ENCODE assay signal across 12 cellular contexts in genomic region chr10:99433378-99434020, GRCh38. TPM values are rescaled to one million over a fixed set of nuclear protein-coding genes. Genes with fewer than 3 reads are reported as not detected.
A peak's percentile ranks its signal among the peaks of the same experiment; 100 is the strongest.
DNase-seq lines count a peak whose midpoint lies in the region; ATAC-seq and TF ChIP-seq lines count a peak whose summit lies in the region.
"Had no signal": no experiment of that assay in that cellular context is flagged by ENCODE, and none has a peak within 500 bp of the region (broad histone marks: within the 10 kb centered on the region; RNA-seq: fewer than 3 reads in every experiment).

No MANE protein-coding gene starts in this region.

- H3K9me2 ChIP-seq in neural cell (ENCODE audit: insufficient read depth, low read length), result no peaks in the 10 kb centered on the region

- intact Hi-C loops in ascending aorta (cut with DNase I), result loop anchor here (5.0 to 10.0 kb wide), 4 partner anchors 201 to 1296 kb away; partner anchors contain the start of genes ERLIN1 and HPS1

- H2AFZ ChIP-seq in neural cell (ENCODE audit: low read depth, low read length), result no peak overlapping the region

- no peak overlapping the region for H3K9ac ChIP-seq in neural cell (ENCODE audit: low read length)

- no peak overlapping the region for H3K4me2 ChIP-seq in neural cell (ENCODE audit: low read length)

- H3K36me3 ChIP-seq in neural cell (ENCODE audit: insufficient read depth, low read length), result no peaks in the 10 kb centered on the region
- peaks cover 0 to 4% of the 10 kb centered on the region in 2 donors for H3K36me3 ChIP-seq in ascending aorta

- H3K27ac ChIP-seq in neural cell (ENCODE audit: low read length) (no peak overlapping the region), ascending aorta (no peak overlapping the region)

- no peak for TF ChIP-seq EP300 in neural cell (conservative IDR thresholded peaks at IDR 0.05; ENCODE audit: poor library complexity, severe bottlenecking)

- H3F3A ChIP-seq in neural cell (ENCODE audit: insufficient read depth, low read length, poor library complexity, severe bottlenecking), result peaks cover 6% of the 10 kb centered on the region

- ATAC-seq in GM21529 (IDR thresholded peaks at IDR 0.05; ENCODE audit: unreplicated experiment) (no peak), GM18909 (IDR thresholded peaks at IDR 0.05; ENCODE audit: poor library complexity, unreplicated experiment) (no peak)
- ATAC-seq: naive thymus-derived CD4-positive, alpha-beta T cell had no signal

- TF ChIP-seq CTCF in LNCAP (IDR thresholded peaks at IDR 0.05), result peak; percentile 46; the same call in 1 of the 2 replicates
- peak; percentile 36 for TF ChIP-seq CTCF in neural cell (IDR thresholded peaks at IDR 0.05; ENCODE audit: poor library complexity, severe bottlenecking)
- no peak for TF ChIP-seq CTCF in ascending aorta (IDR thresholded peaks at IDR 0.05)

- H3K4me3 ChIP-seq in neural cell (ENCODE audit: low read length), result no peak overlapping the region
- H3K4me3 ChIP-seq in ascending aorta, result no peak overlapping the region

- H3K4me1 ChIP-seq in ascending aorta, result peaks cover 7 to 10% of the 10 kb centered on the region in 2 donors

- no peaks in the 10 kb centered on the region for H4K20me1 ChIP-seq in neural cell (ENCODE audit: insufficient read depth)

- H3K79me2 ChIP-seq in neural cell (replicated peaks; ENCODE audit: insufficient read depth, low read length), result peaks cover 24% of the 10 kb centered on the region

- H3K9me3 ChIP-seq in neural cell (ENCODE audit: low read length) (no peaks in the 10 kb centered on the region), ascending aorta (no peaks in the 10 kb centered on the region)

- DNase-seq in G401 (ENCODE audit: low spot score) (peak; percentile 73), cerebellum (ENCODE audit: low spot score) (peak; percentile 31), ascending aorta (ENCODE audit: low spot score in 2 of 2) (no peak), anterior cingulate cortex (lab: John Stamatoyannopoulos, UW) (no peak)
- DNase-seq: activated CD8-positive, alpha-beta memory T cell treated with anti-CD3 and anti-CD28 coated beads, Interleukin-2, amount 50 U/mL, for 48 hours; naive thymus-derived CD4-positive, alpha-beta T cell; NCI-H446; stimulated activated CD4-positive, alpha-beta T cell treated with anti-CD3 and anti-CD28 coated beads, Interleukin-2, amount 100 ng/mL, for 48 hours had no signal

- H3K27me3 ChIP-seq in neural cell (ENCODE audit: insufficient read depth, low read depth, low read length) (no peaks in the 10 kb centered on the region), ascending aorta (no peaks in the 10 kb centered on the region)

- in situ Hi-C loops in G401 (cut with HindIII; ENCODE audit: low sequenced_read_pairs), result no loop called here

- TF ChIP-seq RAD21 in neural cell (conservative IDR thresholded peaks at IDR 0.05), result no peak

TF ChIP-seq in neural cell, 6 proteins besides CTCF, POLR2A, EP300 and RAD21:
- TF ChIP-seq, protein P1, sequence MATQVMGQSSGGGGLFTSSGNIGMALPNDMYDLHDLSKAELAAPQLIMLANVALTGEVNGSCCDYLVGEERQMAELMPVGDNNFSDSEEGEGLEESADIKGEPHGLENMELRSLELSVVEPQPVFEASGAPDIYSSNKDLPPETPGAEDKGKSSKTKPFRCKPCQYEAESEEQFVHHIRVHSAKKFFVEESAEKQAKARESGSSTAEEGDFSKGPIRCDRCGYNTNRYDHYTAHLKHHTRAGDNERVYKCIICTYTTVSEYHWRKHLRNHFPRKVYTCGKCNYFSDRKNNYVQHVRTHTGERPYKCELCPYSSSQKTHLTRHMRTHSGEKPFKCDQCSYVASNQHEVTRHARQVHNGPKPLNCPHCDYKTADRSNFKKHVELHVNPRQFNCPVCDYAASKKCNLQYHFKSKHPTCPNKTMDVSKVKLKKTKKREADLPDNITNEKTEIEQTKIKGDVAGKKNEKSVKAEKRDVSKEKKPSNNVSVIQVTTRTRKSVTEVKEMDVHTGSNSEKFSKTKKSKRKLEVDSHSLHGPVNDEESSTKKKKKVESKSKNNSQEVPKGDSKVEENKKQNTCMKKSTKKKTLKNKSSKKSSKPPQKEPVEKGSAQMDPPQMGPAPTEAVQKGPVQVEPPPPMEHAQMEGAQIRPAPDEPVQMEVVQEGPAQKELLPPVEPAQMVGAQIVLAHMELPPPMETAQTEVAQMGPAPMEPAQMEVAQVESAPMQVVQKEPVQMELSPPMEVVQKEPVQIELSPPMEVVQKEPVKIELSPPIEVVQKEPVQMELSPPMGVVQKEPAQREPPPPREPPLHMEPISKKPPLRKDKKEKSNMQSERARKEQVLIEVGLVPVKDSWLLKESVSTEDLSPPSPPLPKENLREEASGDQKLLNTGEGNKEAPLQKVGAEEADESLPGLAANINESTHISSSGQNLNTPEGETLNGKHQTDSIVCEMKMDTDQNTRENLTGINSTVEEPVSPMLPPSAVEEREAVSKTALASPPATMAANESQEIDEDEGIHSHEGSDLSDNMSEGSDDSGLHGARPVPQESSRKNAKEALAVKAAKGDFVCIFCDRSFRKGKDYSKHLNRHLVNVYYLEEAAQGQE (IDR thresholded peaks at IDR 0.05; ENCODE audit: borderline replicate concordance), result no peak
- TF ChIP-seq SMC3 (conservative IDR thresholded peaks at IDR 0.05; ENCODE audit: poor library complexity) (no peak), POLR2AphosphoS5 (IDR thresholded peaks at IDR 0.05) (no peak), TAF1 (IDR thresholded peaks at IDR 0.05; ENCODE audit: low read depth) (no peak), MXI1 (conservative IDR thresholded peaks at IDR 0.05; ENCODE audit: poor library complexity, severe bottlenecking) (no peak), EZH2 (IDR thresholded peaks at IDR 0.05; ENCODE audit: borderline replicate concordance, insufficient read depth, low read length, poor library complexity, severe bottlenecking) (no peak)
TF ChIP-seq in neural cell: peak in this region for 0.

RNA-seq across cellular contexts. Expression of gene GOT1, which starts 3.1 kb away (rescaled TPM):
- total RNA-seq in G401 (2014; rRNA removed; shearing (Covaris generic)), result 14.8 and 18.0 TPM in 2 replicates
- total RNA-seq in cerebellum (23.4 TPM), ascending aorta (4.4 TPM)
- 43.6 and 59.1 TPM in 2 replicates for polyA plus RNA-seq in neural cell
- 28.5 and 33.6 TPM in 2 replicates for polyA minus RNA-seq in neural cell

Comparison
In these comparisons a context has a peak if more than half of its experiments do, and no peak if none do; other contexts are left out.
1. DNase-seq: peak in G401 (single experiment) and cerebellum (single experiment); none in ascending aorta (0 of 2) and anterior cingulate cortex (0 of 58).
2. CTCF ChIP-seq: peak in LNCAP (single experiment) and neural cell (single experiment); none in ascending aorta (0 of 3).